Comparison of ENCODE assay signal across 9 cellular contexts in the genomic region with DNA sequence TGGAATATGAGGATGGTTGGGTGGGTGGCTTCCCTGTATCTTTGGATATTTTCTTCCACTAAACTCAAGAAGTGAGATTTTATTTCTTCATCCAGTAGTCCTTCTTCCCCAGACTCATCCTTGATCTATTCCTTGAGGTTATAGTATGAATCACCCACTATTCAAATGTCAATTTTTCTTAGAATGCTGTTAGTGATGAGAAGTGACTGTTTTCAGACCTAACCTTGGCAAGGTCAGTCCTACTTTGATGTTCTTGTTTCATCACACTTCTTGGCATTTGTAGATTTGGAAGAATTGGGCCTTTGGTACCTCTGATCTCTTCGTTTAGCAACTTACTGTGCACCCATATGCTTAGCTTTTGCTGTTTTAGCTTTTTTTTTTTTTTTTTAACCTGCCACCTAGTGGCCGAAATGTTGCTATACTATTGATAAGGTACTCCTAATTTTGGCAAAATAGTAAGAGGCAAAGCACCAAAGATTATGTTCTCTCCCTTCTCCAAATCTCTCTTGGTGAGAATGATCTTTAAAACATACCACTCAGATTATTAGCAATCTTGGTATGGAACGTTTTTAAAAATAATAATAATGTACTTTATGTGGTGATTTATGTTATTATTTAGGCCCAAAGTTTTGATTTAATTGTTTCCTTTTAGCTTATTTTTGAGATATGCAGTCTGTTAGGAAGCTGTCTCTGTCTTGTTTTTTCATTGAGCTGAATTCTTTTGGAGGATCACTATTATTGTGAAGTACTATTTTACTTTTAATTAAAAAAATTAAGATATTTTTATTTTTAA. TPM values are rescaled to one million over a fixed set of nuclear protein-coding genes. Genes with fewer than 3 reads are reported as not detected.
DNase-seq lines count a peak whose midpoint lies in the region; ATAC-seq lines count a peak whose summit lies in the region.
"Had no signal": no experiment of that assay in that cellular context is flagged by ENCODE, and none has a peak within 500 bp of the region (broad histone marks: within the 10 kb centered on the region; RNA-seq: fewer than 3 reads in every experiment).

No MANE protein-coding gene starts in this region.

- peaks cover 27% of the 10 kb centered on the region for H3K4me1 Mint-ChIP-seq in activated T-helper 17 cell treated with anti-CD3 and anti-CD28 coated beads, Interleukin-2, amount 50 U/mL, for 72 hours
- peaks cover 31 to 63% of the 10 kb centered on the region in 2 donors for H3K4me1 Mint-ChIP-seq in stimulated activated naive B cell treated with anti-CD40 and anti-IgM and Interleukin-4, amounts not matched to agents 10 μg/mL and 1 μg/mL and 100 μg/mL, for 72 hours

- ATAC-seq in GM21447 (IDR thresholded peaks at IDR 0.05; ENCODE audit: unreplicated experiment), result peak; percentile 42
- ATAC-seq in activated T-helper 17 cell treated with anti-CD3 and anti-CD28 coated beads, Interleukin-2, amount 50 U/mL, for 72 hours (replicated peaks), result peak; percentile 81
- peak; percentile 47 to 58 for ATAC-seq in left cardiac atrium
- ATAC-seq in stimulated activated naive B cell treated with anti-CD40 and anti-IgM and Interleukin-4, amounts not matched to agents 10 μg/mL and 1 μg/mL and 100 μg/mL, for 72 hours (replicated peaks), result peak; percentile 22 to 32

- H3K9me3 Mint-ChIP-seq in activated T-helper 17 cell treated with anti-CD3 and anti-CD28 coated beads, Interleukin-2, amount 50 U/mL, for 72 hours, result no peaks in the 10 kb centered on the region
- H3K9me3 Mint-ChIP-seq in stimulated activated naive B cell treated with anti-CD40 and anti-IgM and Interleukin-4, amounts not matched to agents 10 μg/mL and 1 μg/mL and 100 μg/mL, for 72 hours, result no peaks in the 10 kb centered on the region

- H3K36me3 Mint-ChIP-seq in activated T-helper 17 cell treated with anti-CD3 and anti-CD28 coated beads, Interleukin-2, amount 50 U/mL, for 72 hours (ENCODE audit: low read depth), result peaks cover 52% of the 10 kb centered on the region
- peaks cover 18 to 28% of the 10 kb centered on the region in 2 donors for H3K36me3 Mint-ChIP-seq in stimulated activated naive B cell treated with anti-CD40 and anti-IgM and Interleukin-4, amounts not matched to agents 10 μg/mL and 1 μg/mL and 100 μg/mL, for 72 hours

- peak overlapping the region; percentile 40 for H3K27ac Mint-ChIP-seq in activated T-helper 17 cell treated with anti-CD3 and anti-CD28 coated beads, Interleukin-2, amount 50 U/mL, for 72 hours
- H3K27ac Mint-ChIP-seq in stimulated activated naive B cell treated with anti-CD40 and anti-IgM and Interleukin-4, amounts not matched to agents 10 μg/mL and 1 μg/mL and 100 μg/mL, for 72 hours, result peak overlapping the region; percentile 3
- H3K27ac Mint-ChIP-seq: brain had no signal

- DNase-seq in NCI-H510A treated with DMSO at 0.1 percent for 48 hours (lab: John Stamatoyannopoulos, UW) (peak; percentile 46), NCI-H510A (lab: John Stamatoyannopoulos, UW) (no peak), M059J (ENCODE audit: low read depth) (peak; percentile 36), left cardiac atrium (no peak), NCI-H226 (no peak)
- DNase-seq in stimulated activated naive B cell treated with anti-CD40 and anti-IgM and Interleukin-4, amounts not matched to agents 10 μg/mL and 1 μg/mL and 100 μg/mL, for 72 hours, result no peak

- H3K4me3 Mint-ChIP-seq in activated T-helper 17 cell treated with anti-CD3 and anti-CD28 coated beads, Interleukin-2, amount 50 U/mL, for 72 hours, result peak overlapping the region; percentile 56
- H3K4me3 Mint-ChIP-seq in stimulated activated naive B cell treated with anti-CD40 and anti-IgM and Interleukin-4, amounts not matched to agents 10 μg/mL and 1 μg/mL and 100 μg/mL, for 72 hours, result no peak overlapping the region
- H3K4me3 Mint-ChIP-seq: brain had no signal

- intact Hi-C loops in left cardiac atrium (cut with DNase I), result loop anchor here in 1 of 2 donors (5.0 kb wide), 1 partner anchor 358 kb away; no protein-coding TSS in a partner anchor

- H3K27me3 Mint-ChIP-seq in activated T-helper 17 cell treated with anti-CD3 and anti-CD28 coated beads, Interleukin-2, amount 50 U/mL, for 72 hours, result no peaks in the 10 kb centered on the region
- H3K27me3 Mint-ChIP-seq in stimulated activated naive B cell treated with anti-CD40 and anti-IgM and Interleukin-4, amounts not matched to agents 10 μg/mL and 1 μg/mL and 100 μg/mL, for 72 hours, result no peaks in the 10 kb centered on the region

RNA-seq across cellular contexts. Expression of a gene that starts 16.5 kb away (rescaled TPM):
- total RNA-seq in M059J (2014; rRNA removed; shearing (Covaris generic)), result 41.1 and 42.3 TPM in 2 replicates
- total RNA-seq in activated T-helper 17 cell treated with anti-CD3 and anti-CD28 coated beads, Interleukin-2, amount 50 U/mL, for 72 hours, result 10 to 100 TPM; 31.4 to 35.8 TPM
- 1 to 10 TPM; 7.3 to 8.1 TPM for total RNA-seq in left cardiac atrium

Comparison
In these comparisons a context has a peak if more than half of its experiments do, and no peak if none do; other contexts are left out.
1. DNase-seq: peak in NCI-H510A treated with DMSO at 0.1 percent for 48 hours (single experiment) and M059J (single experiment); none in NCI-H510A (single experiment), left cardiac atrium (single experiment), stimulated activated naive B cell treated with anti-CD40 and anti-IgM and Interleukin-4, amounts not matched to agents 10 μg/mL and 1 μg/mL and 100 μg/mL, for 72 hours (single experiment) and NCI-H226 (single experiment).
2. ATAC-seq: peak in every context shown above with its lines; median percentile 81 in activated T-helper 17 cell treated with anti-CD3 and anti-CD28 coated beads, Interleukin-2, amount 50 U/mL, for 72 hours; 52 in left cardiac atrium; 42 in GM21447; 27 in stimulated activated naive B cell treated with anti-CD40 and anti-IgM and Interleukin-4, amounts not matched to agents 10 μg/mL and 1 μg/mL and 100 μg/mL, for 72 hours.